In the genomic region with DNA sequence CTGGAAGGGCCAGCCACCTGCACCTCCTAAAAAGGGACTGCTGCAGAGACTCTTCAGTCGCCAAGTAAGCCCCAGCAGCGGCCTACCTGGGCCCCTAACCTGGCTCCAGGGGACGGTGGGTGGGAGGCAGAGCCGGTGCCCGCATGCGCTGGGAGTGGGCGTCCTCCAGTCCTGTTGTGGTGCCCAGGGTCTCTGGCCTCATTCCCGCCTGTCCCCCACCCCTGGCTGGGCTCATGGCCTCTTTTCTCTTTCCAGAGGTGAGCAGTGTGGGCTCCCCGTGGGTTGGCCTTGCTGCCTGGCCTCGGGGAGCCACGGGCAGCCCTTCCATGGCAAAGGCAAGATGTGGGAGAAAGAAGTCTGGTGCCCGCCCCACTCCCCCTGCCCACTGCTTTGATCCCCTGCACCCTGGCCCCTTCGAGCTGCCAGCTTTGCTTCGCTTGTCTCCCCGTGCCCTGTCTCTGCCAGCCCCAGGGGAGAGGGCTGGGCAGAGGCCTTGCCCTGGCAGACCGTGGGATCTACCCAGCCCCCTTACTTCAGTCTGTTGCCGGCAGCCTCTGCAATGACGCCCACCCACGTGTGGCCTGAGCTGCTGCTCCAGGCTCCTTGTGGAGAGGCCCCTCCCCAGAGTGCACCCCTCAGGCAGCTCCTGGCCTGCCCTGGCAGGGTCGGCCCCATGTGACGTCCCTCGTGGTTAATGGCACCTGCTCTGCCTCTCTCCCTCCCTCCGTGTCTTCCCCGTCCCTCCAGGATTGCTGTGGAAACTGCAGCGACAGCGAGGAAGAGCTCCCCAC, we compare ENCODE assay signal across 27 cellular contexts. TPM values are rescaled to one million over a fixed set of nuclear protein-coding genes. Genes with fewer than 3 reads are reported as not detected.
DNase-seq lines count a peak whose midpoint lies in the region; ATAC-seq, FAIRE-seq and TF ChIP-seq lines count a peak whose summit lies in the region.
"Had no signal": no experiment of that assay in that cellular context is flagged by ENCODE, and none has a peak within 500 bp of the region (broad histone marks: within the 10 kb centered on the region; RNA-seq: fewer than 3 reads in every experiment).

No MANE protein-coding gene starts in this region.

- H3K4ac ChIP-seq in neuronal stem cell (ENCODE audit: low read length), result no peak overlapping the region

- DNase-seq in activated CD4-positive, alpha-beta T cell treated with anti-CD3 and anti-CD28 coated beads, Interleukin-2, amount 10 ng/mL, durations not matched to agents 24 days and 14 days, result no peak
- no peak for DNase-seq in activated CD4-positive, alpha-beta T cell treated with anti-CD3 and anti-CD28 coated beads, Interleukin-2, amount 50 U/mL, for 1 hour
- DNase-seq in GM12891 (ENCODE audit: insufficient read length, low spot score) (no peak), neuronal stem cell (ENCODE audit: low spot score) (no peak), COLO668 (lab: John Stamatoyannopoulos, UW; ENCODE audit: unreplicated experiment) (no peak)
- DNase-seq: activated CD4-positive, CD25-positive, alpha-beta regulatory T cell; H7; kidney glomerular epithelial cell; MV-4-11; NCI-H2171 treated with DMSO at 0.1 percent for 48 hours; NCI-H524 treated with DMSO at 0.1 percent for 48 hours; SK-N-SH; stimulated activated CD4-positive, alpha-beta T cell treated with anti-CD3 and anti-CD28 coated beads, Interleukin-12 subunit alpha, Interleukin-12 subunit beta, amount 100 ng/mL, for 4 hours; T1000 had no signal

- H3K36me3 ChIP-seq in neuronal stem cell (replicated peaks in 1 of 2; ENCODE audit: control insufficient read depth in 2 of 2, insufficient read depth in 2 of 2, low read length in 2 of 2), result peaks cover 18 to 63% of the 10 kb centered on the region in 2 donors
- H3K36me3 ChIP-seq: breast epithelium had no signal

- intact Hi-C loops in activated CD4-positive, alpha-beta T cell treated with anti-CD3 and anti-CD28 coated beads, Interleukin-2, amount 10 ng/mL, durations not matched to agents 24 days and 14 days (cut with micrococcal nuclease), result no loop called here

- no peak overlapping the region for H2BK15ac ChIP-seq in neuronal stem cell (ENCODE audit: low read length)

- peak overlapping the region; percentile 48 for H3K27ac Mint-ChIP-seq in activated CD4-positive, alpha-beta T cell treated with anti-CD3 and anti-CD28 coated beads, Interleukin-2, amount 10 ng/mL, durations not matched to agents 24 days and 14 days
- H3K27ac Mint-ChIP-seq in activated T-helper 17 cell treated with anti-CD3 and anti-CD28 coated beads, Interleukin-2, amount 50 U/mL, for 72 hours, result peak overlapping the region; percentile 66

- no peak overlapping the region for H3K4me3 ChIP-seq in neuronal stem cell (ENCODE audit: low read length in 2 of 2)
- H3K4me3 ChIP-seq: breast epithelium, coronary artery, lung, upper lobe of right lung had no signal

- no peak overlapping the region for H3K14ac ChIP-seq in neuronal stem cell (ENCODE audit: low read length)

- H3K36me3 Mint-ChIP-seq in activated CD4-positive, alpha-beta T cell treated with anti-CD3 and anti-CD28 coated beads, Interleukin-2, amount 10 ng/mL, durations not matched to agents 24 days and 14 days (ENCODE audit: low read depth), result peaks cover 52% of the 10 kb centered on the region
- peaks cover 77% of the 10 kb centered on the region for H3K36me3 Mint-ChIP-seq in activated T-helper 17 cell treated with anti-CD3 and anti-CD28 coated beads, Interleukin-2, amount 50 U/mL, for 72 hours (ENCODE audit: low read depth)

- no peak overlapping the region for H3K27ac ChIP-seq in neuronal stem cell (replicated peaks; ENCODE audit: low read length)
- H3K27ac ChIP-seq: coronary artery, upper lobe of right lung had no signal

- no peak overlapping the region for H2BK12ac ChIP-seq in neuronal stem cell (ENCODE audit: low read length)

- no peak overlapping the region for H4K8ac ChIP-seq in neuronal stem cell (ENCODE audit: low read depth, low read length)

- no peaks in the 10 kb centered on the region for H3K27me3 ChIP-seq in neuronal stem cell (ENCODE audit: control insufficient read depth in 3 of 3, insufficient read depth in 3 of 3, low read depth in 1 of 3, low read length in 3 of 3)
- H3K27me3 ChIP-seq: upper lobe of right lung had no signal

- H3K4me3 Mint-ChIP-seq in activated CD4-positive, alpha-beta T cell treated with anti-CD3 and anti-CD28 coated beads, Interleukin-2, amount 10 ng/mL, durations not matched to agents 24 days and 14 days, result no peak overlapping the region
- H3K4me3 Mint-ChIP-seq in activated T-helper 17 cell treated with anti-CD3 and anti-CD28 coated beads, Interleukin-2, amount 50 U/mL, for 72 hours, result peak overlapping the region; percentile 77

- H2AK5ac ChIP-seq in neuronal stem cell (ENCODE audit: low read depth, low read length), result peak overlapping the region; percentile 30

- no peaks in the 10 kb centered on the region for H3K9me3 Mint-ChIP-seq in activated CD4-positive, alpha-beta T cell treated with anti-CD3 and anti-CD28 coated beads, Interleukin-2, amount 10 ng/mL, durations not matched to agents 24 days and 14 days
- H3K9me3 Mint-ChIP-seq in activated T-helper 17 cell treated with anti-CD3 and anti-CD28 coated beads, Interleukin-2, amount 50 U/mL, for 72 hours, result no peaks in the 10 kb centered on the region

- no peaks in the 10 kb centered on the region for H3K9me3 ChIP-seq in neuronal stem cell (replicated peaks in 1 of 2; ENCODE audit: control insufficient read depth in 2 of 2, insufficient read depth in 1 of 2, low read depth in 1 of 2, low read length in 2 of 2)
- H3K9me3 ChIP-seq: breast epithelium, SK-N-SH, upper lobe of right lung had no signal

- peak overlapping the region; percentile 18 for H3K18ac ChIP-seq in neuronal stem cell (ENCODE audit: low read length)

- peaks cover 6 to 12% of the 10 kb centered on the region in 2 donors for H3K4me1 ChIP-seq in neuronal stem cell (ENCODE audit: control insufficient read depth in 2 of 2, insufficient read depth in 1 of 2, low read depth in 1 of 2, low read length in 2 of 2)

- ATAC-seq in activated T-helper 17 cell treated with anti-CD3 and anti-CD28 coated beads, Interleukin-2, amount 50 U/mL, for 72 hours (replicated peaks), result no peak
- ATAC-seq in GM18868 (IDR thresholded peaks at IDR 0.05; ENCODE audit: unreplicated experiment) (no peak), HG02610 (IDR thresholded peaks at IDR 0.05; ENCODE audit: unreplicated experiment) (no peak)
- ATAC-seq: upper lobe of right lung had no signal

- no peak overlapping the region for H3K4me2 ChIP-seq in neuronal stem cell (ENCODE audit: insufficient read depth, low read length, poor library complexity, severe bottlenecking)
- H3K4me2 ChIP-seq: SK-N-SH had no signal

- H3K79me1 ChIP-seq in neuronal stem cell (ENCODE audit: low read depth, low read length), result peaks cover 2% of the 10 kb centered on the region

- H2BK5ac ChIP-seq in neuronal stem cell (ENCODE audit: low read length), result peak overlapping the region; percentile 72

- peak overlapping the region; percentile 3 for H3K9ac ChIP-seq in neuronal stem cell (ENCODE audit: low read depth, low read length, poor library complexity)
- H3K9ac ChIP-seq: SK-N-SH had no signal

- H3K4me1 Mint-ChIP-seq in activated CD4-positive, alpha-beta T cell treated with anti-CD3 and anti-CD28 coated beads, Interleukin-2, amount 10 ng/mL, durations not matched to agents 24 days and 14 days, result peaks cover 46% of the 10 kb centered on the region
- H3K4me1 Mint-ChIP-seq in activated T-helper 17 cell treated with anti-CD3 and anti-CD28 coated beads, Interleukin-2, amount 50 U/mL, for 72 hours, result peaks cover 32% of the 10 kb centered on the region

- WGBS in neuronal stem cell (ENCODE audit: extremely low coverage in 2 of 2, insufficient read length in 2 of 2, insufficient replicate concordance in 1 of 2), 2 donors, result no CpG with 5 or more reads among the region's 26 CpGs

- no peak overlapping the region for H4K91ac ChIP-seq in neuronal stem cell (ENCODE audit: low read depth, low read length, poor library complexity)

- no peak overlapping the region for H3K23ac ChIP-seq in neuronal stem cell (ENCODE audit: low read depth, low read length, poor library complexity)

- FAIRE-seq in GM12891 (lab: Jason Lieb, UNC), result no peak
- FAIRE-seq: A204.1 had no signal

- no peaks in the 10 kb centered on the region for H3K27me3 Mint-ChIP-seq in activated CD4-positive, alpha-beta T cell treated with anti-CD3 and anti-CD28 coated beads, Interleukin-2, amount 10 ng/mL, durations not matched to agents 24 days and 14 days
- no peaks in the 10 kb centered on the region for H3K27me3 Mint-ChIP-seq in activated T-helper 17 cell treated with anti-CD3 and anti-CD28 coated beads, Interleukin-2, amount 50 U/mL, for 72 hours

- peak overlapping the region; percentile 27 for H2BK120ac ChIP-seq in neuronal stem cell (ENCODE audit: low read depth, low read length)

- no peak overlapping the region for H2AFZ ChIP-seq in neuronal stem cell (ENCODE audit: low read length)

- peak; percentile 13; the same call in 1 of the 2 replicates for TF ChIP-seq POLR2A in GM12891 (IDR thresholded peaks at IDR 0.05; ENCODE audit: low read depth, low read length)

RNA-seq across cellular contexts. Expression of gene PRR7, which starts 5.4 kb away (rescaled TPM):
- 13.6 TPM in 2 replicates for total RNA-seq in activated CD4-positive, alpha-beta T cell treated with anti-CD3 and anti-CD28 coated beads, Interleukin-2, amount 10 ng/mL, durations not matched to agents 24 days and 14 days
- 8.4 TPM for polyA plus RNA-seq in GM12891 (2012; ENCODE audit: low read depth, missing spikeins)
- 10 to 100 TPM in 1 of 2 donors, 1 to 10 TPM in 1; 8.2 to 13.6 TPM for total RNA-seq in activated T-helper 17 cell treated with anti-CD3 and anti-CD28 coated beads, Interleukin-2, amount 50 U/mL, for 72 hours
- polyA plus RNA-seq in neuronal stem cell (2013, experiment 1 of 2), result 26.8 TPM
- polyA plus RNA-seq in neuronal stem cell (2013, experiment 2 of 2), result 26.8 TPM

RNA-seq across cellular contexts. Expression of gene GRK6, which starts 14.7 kb away (rescaled TPM):
- 136 and 149 TPM in 2 replicates for total RNA-seq in activated CD4-positive, alpha-beta T cell treated with anti-CD3 and anti-CD28 coated beads, Interleukin-2, amount 10 ng/mL, durations not matched to agents 24 days and 14 days
- polyA plus RNA-seq in GM12891 (2012; ENCODE audit: low read depth, missing spikeins), result 42.8 TPM
- total RNA-seq in activated T-helper 17 cell treated with anti-CD3 and anti-CD28 coated beads, Interleukin-2, amount 50 U/mL, for 72 hours, result 100 to 1,000 TPM; 108 to 130 TPM
- 27.8 TPM for polyA plus RNA-seq in neuronal stem cell (2013, experiment 1 of 2)
- 27.7 TPM for polyA plus RNA-seq in neuronal stem cell (2013, experiment 2 of 2)

RNA-seq across cellular contexts. Expression of gene F12, which starts 31.8 kb away (rescaled TPM):
- total RNA-seq in activated CD4-positive, alpha-beta T cell treated with anti-CD3 and anti-CD28 coated beads, Interleukin-2, amount 10 ng/mL, durations not matched to agents 24 days and 14 days, result 2.7 and 2.8 TPM in 2 replicates
- polyA plus RNA-seq in GM12891 (2012; ENCODE audit: low read depth, missing spikeins), result 4.7 TPM
- 1 to 10 TPM; 3.7 to 4.6 TPM for total RNA-seq in activated T-helper 17 cell treated with anti-CD3 and anti-CD28 coated beads, Interleukin-2, amount 50 U/mL, for 72 hours
- 2.1 TPM for polyA plus RNA-seq in neuronal stem cell (2013, experiment 1 of 2)
- 2.5 TPM for polyA plus RNA-seq in neuronal stem cell (2013, experiment 2 of 2)

RNA-seq across cellular contexts. Expression of gene DBN1, which starts 32.2 kb away (rescaled TPM):
- total RNA-seq in activated CD4-positive, alpha-beta T cell treated with anti-CD3 and anti-CD28 coated beads, Interleukin-2, amount 10 ng/mL, durations not matched to agents 24 days and 14 days, result 22.0 and 23.5 TPM in 2 replicates
- 36.9 TPM for polyA plus RNA-seq in GM12891 (2012; ENCODE audit: low read depth, missing spikeins)
- total RNA-seq in activated T-helper 17 cell treated with anti-CD3 and anti-CD28 coated beads, Interleukin-2, amount 50 U/mL, for 72 hours, result 1 to 10 TPM; 2.3 to 3.1 TPM
- polyA plus RNA-seq in neuronal stem cell (2013, experiment 1 of 2), result 205 TPM
- polyA plus RNA-seq in neuronal stem cell (2013, experiment 2 of 2), result 197 TPM

RNA-seq across cellular contexts. Expression of gene PFN3, which starts 40.7 kb away (rescaled TPM):
- total RNA-seq in activated CD4-positive, alpha-beta T cell treated with anti-CD3 and anti-CD28 coated beads, Interleukin-2, amount 10 ng/mL, durations not matched to agents 24 days and 14 days, result not detected in 2 replicates
- polyA plus RNA-seq in GM12891 (2012; ENCODE audit: low read depth, missing spikeins), result not detected
- total RNA-seq in activated T-helper 17 cell treated with anti-CD3 and anti-CD28 coated beads, Interleukin-2, amount 50 U/mL, for 72 hours, result not detected
- not detected for polyA plus RNA-seq in neuronal stem cell (2013, experiment 1 of 2)
- not detected for polyA plus RNA-seq in neuronal stem cell (2013, experiment 2 of 2)
- total RNA-seq: breast epithelium, Daoy, glomerular endothelial cell, H7, lung, osteocyte, RPMI7951, subcutaneous adipose tissue, upper lobe of right lung had no signal
- polyA plus RNA-seq: lung, SK-N-SH had no signal
